24 cellular contexts compared by ENCODE assay signal in genomic region chr6:35378281-35378680, GRCh38.
"Had no signal": no experiment of that assay in that cellular context is flagged by ENCODE, and none has a peak within 500 bp of the region (broad histone marks: within the 10 kb centered on the region; RNA-seq: fewer than 3 reads in every experiment).

No MANE protein-coding gene starts in this region.

- H3K4me3 ChIP-seq: body of pancreas, coronary artery, dorsolateral prefrontal cortex, esophagus muscularis mucosa, gastroesophageal sphincter, heart right ventricle had no signal

- H3K9me3 ChIP-seq: body of pancreas, esophagus muscularis mucosa, gastroesophageal sphincter, heart right ventricle had no signal

- H3K36me3 ChIP-seq: gastroesophageal sphincter had no signal

- DNase-seq: activated CD4-positive, alpha-beta memory T cell treated with anti-CD3 and anti-CD28 coated beads, Interleukin-2, amount 10 ng/mL, durations not matched to agents 7 days and 5 days; activated CD4-positive, alpha-beta T cell treated with anti-CD3 and anti-CD28 coated beads for 1 hour; activated CD4-positive, alpha-beta T cell treated with anti-CD3 and anti-CD28 coated beads for 4 hours; activated CD4-positive, alpha-beta T cell treated with anti-CD3 and anti-CD28 coated beads, Interleukin-2, amount 10 ng/mL, durations not matched to agents 7 days and 5 days; activated CD4-positive, alpha-beta T cell treated with anti-CD3 and anti-CD28 coated beads, Interleukin-2, amount 50 U/mL, for 4 hours; activated CD8-positive, alpha-beta memory T cell treated with anti-CD3 and anti-CD28 coated beads, Interleukin-2, amount 50 U/mL, for 48 hours; activated gamma-delta T cell; activated naive CD4-positive, alpha-beta T cell; activated naive CD8-positive, alpha-beta T cell treated with anti-CD3 and anti-CD28 coated beads, Interleukin-2, amount 10 ng/mL, durations not matched to agents 7 days and 5 days; activated T-cell treated with anti-CD3 and anti-CD28 coated beads for 4 hours; activated T-cell treated with anti-CD3 and anti-CD28 coated beads, Interleukin-2, amount 50 U/mL, for 24 hours; activated T-cell treated with anti-CD3 and anti-CD28 coated beads, Interleukin-2, amount 50 U/mL, for 72 hours; body of pancreas; central memory CD4-positive, alpha-beta T cell; dorsolateral prefrontal cortex; effector memory CD4-positive, alpha-beta T cell; erythroblast; foreskin keratinocyte; heart right ventricle; T-helper 2 cell had no signal

- ATAC-seq: activated naive CD4-positive, alpha-beta T cell treated with anti-CD3 and anti-CD28 coated beads, Interleukin-2, amount 50 U/mL, for 72 hours; activated T-cell treated with anti-CD3 and anti-CD28 coated beads, Interleukin-2, amount 50 U/mL, for 72 hours; body of pancreas; foreskin keratinocyte; gastroesophageal sphincter; heart right ventricle had no signal

- H3K27me3 ChIP-seq: body of pancreas, dorsolateral prefrontal cortex, esophagus muscularis mucosa, foreskin keratinocyte, gastroesophageal sphincter, heart right ventricle had no signal

- H3K4me1 ChIP-seq: body of pancreas, foreskin keratinocyte had no signal

- H3K27ac ChIP-seq: body of pancreas, coronary artery, foreskin keratinocyte, heart right ventricle had no signal
